In genomic region chr11:64148200-64148916, GRCh38 we compare ENCODE assay signal across 8 cellular contexts. TPM values are rescaled to one million over a fixed set of nuclear protein-coding genes. Genes with fewer than 3 reads are reported as not detected.
DNase-seq lines count a peak whose midpoint lies in the region; ATAC-seq and TF ChIP-seq lines count a peak whose summit lies in the region.

No MANE protein-coding gene starts in this region.

- intact Hi-C loops in stomach (cut with DNase I; ENCODE audit: low total_unique reads), result loop anchor here (2.0 kb wide), 1 partner anchor 148 kb away; no protein-coding TSS in a partner anchor

- peak overlapping the region; percentile 82 for H2AFZ ChIP-seq in neuronal stem cell (ENCODE audit: low read length)

- TF ChIP-seq EP300 in Ishikawa (IDR thresholded peaks at IDR 0.05; ENCODE audit: borderline replicate concordance) (no peak), stomach (IDR thresholded peaks at IDR 0.05) (no peak)

- H2BK15ac ChIP-seq in neuronal stem cell (ENCODE audit: low read length), result no peak overlapping the region

- H3K18ac ChIP-seq in neuronal stem cell (ENCODE audit: low read length), result peak overlapping the region; percentile 89

- H3K27ac ChIP-seq in neuronal stem cell (replicated peaks; ENCODE audit: low read length) (no peak overlapping the region), stomach (peak overlapping the region in 1 of 5 donors; percentile 76)

- no peak overlapping the region for H4K91ac ChIP-seq in neuronal stem cell (ENCODE audit: low read depth, low read length, poor library complexity)

- peak overlapping the region; percentile 31 for H2BK12ac ChIP-seq in neuronal stem cell (ENCODE audit: low read length)

- peak overlapping the region; percentile 77 for H2BK5ac ChIP-seq in neuronal stem cell (ENCODE audit: low read length)

- WGBS in neuronal stem cell (ENCODE audit: extremely low coverage in 2 of 2, insufficient read length in 2 of 2, insufficient replicate concordance in 1 of 2), 2 donors, result no CpG with 5 or more reads among the region's 19 CpGs
- WGBS in stomach, 5 donors, result 2 to 18% (median 11%) methylated on average over 17 to 19 of the region's 19 CpGs

- DNase-seq in COLO668 (lab: John Stamatoyannopoulos, UW; ENCODE audit: unreplicated experiment), result peak; percentile 74
- DNase-seq in RPMI8226, result peak; percentile 75
- DNase-seq in activated T-helper 9 cell treated with anti-CD3 and anti-CD28 coated beads, Interleukin-2, amount 50 U/mL, for 16 hours (ENCODE audit: low read depth), result peak; percentile 61
- DNase-seq in fibroblast of the conjunctiva (ENCODE audit: low read depth), result peak; percentile 61
- DNase-seq in neuronal stem cell (ENCODE audit: low spot score), result peak; percentile 74
- DNase-seq in stomach, result peak; percentile 82

- H3K4me1 ChIP-seq in neuronal stem cell (ENCODE audit: control insufficient read depth in 2 of 2, insufficient read depth in 1 of 2, low read depth in 1 of 2, low read length in 2 of 2) (peaks cover 9 to 15% of the 10 kb centered on the region in 2 donors), stomach (peaks cover 14 to 48% (median 32%) of the 10 kb centered on the region in 4 donors)

- no peak overlapping the region for H4K8ac ChIP-seq in neuronal stem cell (ENCODE audit: low read depth, low read length)

- H3K27me3 ChIP-seq in neuronal stem cell (ENCODE audit: control insufficient read depth in 3 of 3, insufficient read depth in 3 of 3, low read depth in 1 of 3, low read length in 3 of 3), result no peaks in the 10 kb centered on the region
- H3K27me3 ChIP-seq in stomach, result no peaks in the 10 kb centered on the region

- H3K4me3 ChIP-seq in neuronal stem cell (ENCODE audit: low read length in 2 of 2) (no peak overlapping the region), stomach (peak overlapping the region; percentile 10 to 31 (median 21))

- H3K4ac ChIP-seq in neuronal stem cell (ENCODE audit: low read length), result no peak overlapping the region

- H3K23ac ChIP-seq in neuronal stem cell (ENCODE audit: low read depth, low read length, poor library complexity), result no peak overlapping the region

- no peak for TF ChIP-seq POLR2A in stomach (IDR thresholded peaks at IDR 0.05)

- no peak overlapping the region for H3K14ac ChIP-seq in neuronal stem cell (ENCODE audit: low read length)

- H3K9me3 ChIP-seq in neuronal stem cell (replicated peaks in 1 of 2; ENCODE audit: control insufficient read depth in 2 of 2, insufficient read depth in 1 of 2, low read depth in 1 of 2, low read length in 2 of 2) (no peaks in the 10 kb centered on the region), stomach (no peaks in the 10 kb centered on the region)

- H2AK5ac ChIP-seq in neuronal stem cell (ENCODE audit: low read depth, low read length), result peak overlapping the region; percentile 9

- peak overlapping the region; percentile 23 for H3K4me2 ChIP-seq in neuronal stem cell (ENCODE audit: insufficient read depth, low read length, poor library complexity, severe bottlenecking)

- H3K36me3 ChIP-seq in neuronal stem cell (replicated peaks in 1 of 2; ENCODE audit: control insufficient read depth in 2 of 2, insufficient read depth in 2 of 2, low read length in 2 of 2) (no peaks in the 10 kb centered on the region), stomach (peaks cover 0 to 8% (median 1%) of the 10 kb centered on the region in 4 donors)

- H3K9ac ChIP-seq in neuronal stem cell (ENCODE audit: low read depth, low read length, poor library complexity), result no peak overlapping the region

- no peaks in the 10 kb centered on the region for H3K79me1 ChIP-seq in neuronal stem cell (ENCODE audit: low read depth, low read length)

- no peak for ATAC-seq in GM18520 (IDR thresholded peaks at IDR 0.05; ENCODE audit: unreplicated experiment)

- peak in 5 of 7 experiments; percentile 82 to 94 (median 91) for TF ChIP-seq CTCF in stomach (IDR thresholded peaks at IDR 0.05)

- TF ChIP-seq RAD21 in Ishikawa (IDR thresholded peaks at IDR 0.05; ENCODE audit: low read depth), result peak; percentile 87

- no peak overlapping the region for H2BK120ac ChIP-seq in neuronal stem cell (ENCODE audit: low read depth, low read length)

TF ChIP-seq in Ishikawa, 13 proteins besides CTCF, POLR2A, EP300 and RAD21:
- TF ChIP-seq FOXM1 (IDR thresholded peaks at IDR 0.05; ENCODE audit: borderline replicate concordance, low read depth) (no peak), TAF1 (IDR thresholded peaks at IDR 0.05; ENCODE audit: low read depth) (no peak), USF1 (IDR thresholded peaks at IDR 0.05) (no peak), EGR1 (IDR thresholded peaks at IDR 0.05) (no peak), CREB1 (IDR thresholded peaks at IDR 0.05; ENCODE audit: low read depth) (no peak), NFIC (IDR thresholded peaks at IDR 0.05) (0 out of 2 replicates have a peak, but pooled peaks have one; percentile 40)
- TF ChIP-seq, protein P1, sequence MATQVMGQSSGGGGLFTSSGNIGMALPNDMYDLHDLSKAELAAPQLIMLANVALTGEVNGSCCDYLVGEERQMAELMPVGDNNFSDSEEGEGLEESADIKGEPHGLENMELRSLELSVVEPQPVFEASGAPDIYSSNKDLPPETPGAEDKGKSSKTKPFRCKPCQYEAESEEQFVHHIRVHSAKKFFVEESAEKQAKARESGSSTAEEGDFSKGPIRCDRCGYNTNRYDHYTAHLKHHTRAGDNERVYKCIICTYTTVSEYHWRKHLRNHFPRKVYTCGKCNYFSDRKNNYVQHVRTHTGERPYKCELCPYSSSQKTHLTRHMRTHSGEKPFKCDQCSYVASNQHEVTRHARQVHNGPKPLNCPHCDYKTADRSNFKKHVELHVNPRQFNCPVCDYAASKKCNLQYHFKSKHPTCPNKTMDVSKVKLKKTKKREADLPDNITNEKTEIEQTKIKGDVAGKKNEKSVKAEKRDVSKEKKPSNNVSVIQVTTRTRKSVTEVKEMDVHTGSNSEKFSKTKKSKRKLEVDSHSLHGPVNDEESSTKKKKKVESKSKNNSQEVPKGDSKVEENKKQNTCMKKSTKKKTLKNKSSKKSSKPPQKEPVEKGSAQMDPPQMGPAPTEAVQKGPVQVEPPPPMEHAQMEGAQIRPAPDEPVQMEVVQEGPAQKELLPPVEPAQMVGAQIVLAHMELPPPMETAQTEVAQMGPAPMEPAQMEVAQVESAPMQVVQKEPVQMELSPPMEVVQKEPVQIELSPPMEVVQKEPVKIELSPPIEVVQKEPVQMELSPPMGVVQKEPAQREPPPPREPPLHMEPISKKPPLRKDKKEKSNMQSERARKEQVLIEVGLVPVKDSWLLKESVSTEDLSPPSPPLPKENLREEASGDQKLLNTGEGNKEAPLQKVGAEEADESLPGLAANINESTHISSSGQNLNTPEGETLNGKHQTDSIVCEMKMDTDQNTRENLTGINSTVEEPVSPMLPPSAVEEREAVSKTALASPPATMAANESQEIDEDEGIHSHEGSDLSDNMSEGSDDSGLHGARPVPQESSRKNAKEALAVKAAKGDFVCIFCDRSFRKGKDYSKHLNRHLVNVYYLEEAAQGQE (IDR thresholded peaks at IDR 0.05; ENCODE audit: low read depth), result no peak

RNA-seq across cellular contexts. Expression of gene MACROD1, which starts 17.6 kb away (rescaled TPM):
- polyA plus RNA-seq in neuronal stem cell (2013, experiment 1 of 2), result 20.5 TPM
- polyA plus RNA-seq in neuronal stem cell (2013, experiment 2 of 2), result 20.6 TPM
- 10 to 100 TPM; 18.0 to 52.1 (median 41.2) TPM for total RNA-seq in stomach
- polyA plus RNA-seq in stomach, result 100 to 1,000 TPM in 2 of 3 donors, 10 to 100 TPM in 1; 59.1 to 283 (median 156) TPM

RNA-seq across cellular contexts. Expression of gene STIP1, which starts 37.6 kb away (rescaled TPM):
- 160 TPM for polyA plus RNA-seq in neuronal stem cell (2013, experiment 1 of 2)
- 156 TPM for polyA plus RNA-seq in neuronal stem cell (2013, experiment 2 of 2)
- total RNA-seq in stomach, result 100 to 1,000 TPM in 1 of 5 donors, 10 to 100 TPM in 4; 27.4 to 259 (median 68.1) TPM
- polyA plus RNA-seq in stomach, result 10 to 100 TPM; 51.5 to 56.2 (median 53.2) TPM

RNA-seq across cellular contexts. Expression of gene FERMT3, which starts 58.2 kb away (rescaled TPM):
- 0.32 TPM for polyA plus RNA-seq in neuronal stem cell (2013, experiment 1 of 2)
- 0.44 TPM for polyA plus RNA-seq in neuronal stem cell (2013, experiment 2 of 2)
- 10 to 100 TPM; 11.9 to 30.3 (median 17.9) TPM for total RNA-seq in stomach
- 10 to 100 TPM; 12.4 to 31.9 (median 19.5) TPM for polyA plus RNA-seq in stomach

Comparison
In these comparisons a context has a peak if more than half of its experiments do, and no peak if none do; other contexts are left out.
1. H3K4me3 ChIP-seq: peak in stomach (4 of 4); none in neuronal stem cell (0 of 2).
2. Peak in every context shown above with its lines, with median percentiles within 50 percentile points of each other: DNase-seq.